27 cellular contexts compared by ENCODE assay signal in the genomic region with DNA sequence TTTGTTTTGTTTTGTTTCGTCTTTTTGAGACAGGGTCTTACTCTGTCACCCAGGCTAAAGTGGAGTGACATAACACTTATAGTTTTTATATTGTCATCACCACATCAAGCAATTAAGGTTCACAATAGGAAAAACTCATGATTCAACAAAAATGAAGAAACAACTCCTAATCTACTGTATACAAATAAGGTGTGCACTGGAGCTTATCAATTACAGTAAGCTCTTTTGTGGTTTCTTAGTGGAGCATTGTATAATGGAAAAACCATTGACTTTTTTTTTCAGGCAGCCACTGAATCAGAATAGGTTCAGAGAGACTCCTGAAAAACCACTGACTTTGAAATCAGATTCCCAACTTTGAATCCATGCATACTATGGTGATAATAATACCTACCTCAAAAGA. TPM values are rescaled to one million over a fixed set of nuclear protein-coding genes. Genes with fewer than 3 reads are reported as not detected.
DNase-seq lines count a peak whose midpoint lies in the region; ATAC-seq and TF ChIP-seq lines count a peak whose summit lies in the region.
"Had no signal": no experiment of that assay in that cellular context is flagged by ENCODE, and none has a peak within 500 bp of the region (broad histone marks: within the 10 kb centered on the region; RNA-seq: fewer than 3 reads in every experiment).

No MANE protein-coding gene starts in this region.

- H3K36me3 ChIP-seq in OCI-LY3 (replicated peaks; ENCODE audit: low read depth, low read length) (no peaks in the 10 kb centered on the region), mucosa of descending colon (ENCODE audit: low read depth) (no peaks in the 10 kb centered on the region), ascending aorta (no peaks in the 10 kb centered on the region)
- H3K36me3 ChIP-seq: breast epithelium, HAP-1, SJSA1 had no signal

- H3K27ac ChIP-seq in OCI-LY3 (ENCODE audit: low read length), result no peak overlapping the region
- no peak overlapping the region for H3K27ac ChIP-seq in ascending aorta
- H3K27ac ChIP-seq: breast epithelium, hepatocyte, SJSA1, testis had no signal

- 0 out of 2 replicates have a peak overlapping the region, but pooled peaks have one; percentile 16 for H2AFZ ChIP-seq in OCI-LY3 (ENCODE audit: low read depth, low read length)
- H2AFZ ChIP-seq: hepatocyte had no signal

- no peak overlapping the region for H3K27ac Mint-ChIP-seq in stimulated activated naive CD8-positive, alpha-beta T cell treated with anti-CD3 and anti-CD28 coated beads, Interleukin-15, amount 100 ng/mL, for 72 hours
- H3K27ac Mint-ChIP-seq: activated naive CD8-positive, alpha-beta T cell treated with anti-CD3 and anti-CD28 coated beads, Interleukin-2, amount 50 U/mL, for 24 hours; CD4-positive, alpha-beta memory T cell; effector memory CD8-positive, alpha-beta T cell; immature natural killer cell had no signal

- peak; percentile 76 for DNase-seq in DMS79 (lab: John Stamatoyannopoulos, UW)
- peak; percentile 18 for DNase-seq in Jurkat, Clone E6-1 (ENCODE audit: low read depth, low spot score)
- peak; percentile 30 for DNase-seq in glomerular visceral epithelial cell (ENCODE audit: extremely low spot score)
- no peak for DNase-seq in mucosa of descending colon
- no peak for DNase-seq in stimulated activated naive CD8-positive, alpha-beta T cell treated with anti-CD3 and anti-CD28 coated beads, Interleukin-15, amount 100 ng/mL, for 72 hours
- DNase-seq in ascending aorta (ENCODE audit: low spot score in 2 of 2), result no peak
- no peak for DNase-seq in stimulated activated CD4-positive, alpha-beta T cell treated with anti-CD3 and anti-CD28 coated beads, Interleukin-2, amount 100 ng/mL, for 48 hours
- DNase-seq: activated CD4-positive, alpha-beta T cell treated with anti-CD3 and anti-CD28 coated beads, Interleukin-2, amount 50 U/mL, for 48 hours; activated effector memory CD4-positive, alpha-beta T cell treated with Interleukin-2 at 50 U/mL for 16 hours; activated naive CD8-positive, alpha-beta T cell treated with anti-CD3 and anti-CD28 coated beads, Interleukin-2, amount 50 U/mL, for 24 hours; CD4-positive, alpha-beta memory T cell; DMS153; effector memory CD8-positive, alpha-beta T cell; foreskin melanocyte; GDM1; immature natural killer cell; left ventricle myocardium superior; NCI-H1092; NCI-H2227 treated with DMSO at 0.1 percent for 48 hours; nephron progenitor cell; testis had no signal

- no peaks in the 10 kb centered on the region for H3K4me1 ChIP-seq in OCI-LY3 (ENCODE audit: low read length)
- no peaks in the 10 kb centered on the region for H3K4me1 ChIP-seq in mucosa of descending colon (ENCODE audit: low read depth)
- H3K4me1 ChIP-seq in ascending aorta, result no peaks in the 10 kb centered on the region
- H3K4me1 ChIP-seq: breast epithelium, testis had no signal

- H4K20me1 ChIP-seq in OCI-LY3 (ENCODE audit: insufficient read depth, low read length), result no peaks in the 10 kb centered on the region

- intact Hi-C loops in mucosa of descending colon (cut with DNase I, micrococcal nuclease) (no loop called here), ascending aorta (cut with DNase I) (no loop called here)

- H3K79me2 ChIP-seq in OCI-LY3 (ENCODE audit: low read length), result no peaks in the 10 kb centered on the region
- H3K79me2 ChIP-seq: hepatocyte had no signal

- H3K4me2 ChIP-seq in OCI-LY3 (ENCODE audit: low read length), result no peak overlapping the region
- H3K4me2 ChIP-seq: hepatocyte had no signal

- H3K9me3 ChIP-seq in OCI-LY3 (ENCODE audit: insufficient read depth, low read length) (no peaks in the 10 kb centered on the region), mucosa of descending colon (no peaks in the 10 kb centered on the region), ascending aorta (no peaks in the 10 kb centered on the region)
- H3K9me3 ChIP-seq: breast epithelium, HAP-1, SJSA1, testis had no signal

- H3K4me3 ChIP-seq in Jurkat, Clone E6-1 (ENCODE audit: low read length), result no peak overlapping the region
- H3K4me3 ChIP-seq in OCI-LY3 (ENCODE audit: low read length), result no peak overlapping the region
- no peak overlapping the region for H3K4me3 ChIP-seq in mucosa of descending colon
- H3K4me3 ChIP-seq in ascending aorta, result no peak overlapping the region
- H3K4me3 ChIP-seq: breast epithelium, HAP-1, hepatocyte, SJSA1, testis had no signal

- H3K27me3 ChIP-seq in OCI-LY3 (ENCODE audit: low read depth, low read length), result 0 out of 2 replicates have a peak, but pooled peaks cover 4% of the 10 kb centered on the region
- H3K27me3 ChIP-seq in ascending aorta, result no peaks in the 10 kb centered on the region
- H3K27me3 ChIP-seq: breast epithelium, hepatocyte, SJSA1, testis had no signal

- no peak overlapping the region for H3K9ac ChIP-seq in OCI-LY3 (ENCODE audit: low read length)

- no peaks in the 10 kb centered on the region for H3K27me3 Mint-ChIP-seq in stimulated activated naive CD8-positive, alpha-beta T cell treated with anti-CD3 and anti-CD28 coated beads, Interleukin-15, amount 100 ng/mL, for 72 hours
- H3K27me3 Mint-ChIP-seq: activated naive CD8-positive, alpha-beta T cell treated with anti-CD3 and anti-CD28 coated beads, Interleukin-2, amount 50 U/mL, for 24 hours; CD4-positive, alpha-beta memory T cell; effector memory CD8-positive, alpha-beta T cell had no signal

- H3K9me3 Mint-ChIP-seq in stimulated activated naive CD8-positive, alpha-beta T cell treated with anti-CD3 and anti-CD28 coated beads, Interleukin-15, amount 100 ng/mL, for 72 hours, result no peaks in the 10 kb centered on the region
- H3K9me3 Mint-ChIP-seq: activated naive CD8-positive, alpha-beta T cell treated with anti-CD3 and anti-CD28 coated beads, Interleukin-2, amount 50 U/mL, for 24 hours; effector memory CD8-positive, alpha-beta T cell; nephron progenitor cell had no signal

- peaks cover 5% of the 10 kb centered on the region for H3K4me1 Mint-ChIP-seq in stimulated activated naive CD8-positive, alpha-beta T cell treated with anti-CD3 and anti-CD28 coated beads, Interleukin-15, amount 100 ng/mL, for 72 hours
- H3K4me1 Mint-ChIP-seq: immature natural killer cell had no signal

- H3K4me3 Mint-ChIP-seq in stimulated activated naive CD8-positive, alpha-beta T cell treated with anti-CD3 and anti-CD28 coated beads, Interleukin-15, amount 100 ng/mL, for 72 hours, result no peak overlapping the region
- H3K4me3 Mint-ChIP-seq: activated naive CD8-positive, alpha-beta T cell treated with anti-CD3 and anti-CD28 coated beads, Interleukin-2, amount 50 U/mL, for 24 hours; CD4-positive, alpha-beta memory T cell; effector memory CD8-positive, alpha-beta T cell; immature natural killer cell; nephron progenitor cell had no signal

- TF ChIP-seq CTCF in OCI-LY3 (IDR thresholded peaks at IDR 0.05; ENCODE audit: low read depth, low read length) (no peak), mucosa of descending colon (IDR thresholded peaks at IDR 0.05) (no peak), ascending aorta (IDR thresholded peaks at IDR 0.05) (no peak)

- no peak for ATAC-seq in mucosa of descending colon
- ATAC-seq in stimulated activated naive CD8-positive, alpha-beta T cell treated with anti-CD3 and anti-CD28 coated beads, Interleukin-15, amount 100 ng/mL, for 72 hours, result no peak
- ATAC-seq: activated naive CD8-positive, alpha-beta T cell treated with anti-CD3 and anti-CD28 coated beads, Interleukin-2, amount 50 U/mL, for 24 hours; effector memory CD8-positive, alpha-beta T cell; esophagus mucosa; left ventricle myocardium superior had no signal

RNA-seq across cellular contexts. Expression of gene PLIN2, which starts 10.8 kb away (rescaled TPM):
- polyA plus RNA-seq in Jurkat, Clone E6-1 (2012; ENCODE audit: insufficient read depth, insufficient read length), result 3.6 TPM
- total RNA-seq in mucosa of descending colon (10 to 100 TPM; 33.5 to 52.4 (median 48.4) TPM), ascending aorta (132 TPM)

RNA-seq across cellular contexts. Expression of gene HAUS6, which starts 35.4 kb away (rescaled TPM):
- 26.5 TPM for polyA plus RNA-seq in Jurkat, Clone E6-1 (2012; ENCODE audit: insufficient read depth, insufficient read length)
- 1 to 10 TPM; 4.8 to 9.6 (median 8.8) TPM for total RNA-seq in mucosa of descending colon
- 3.4 TPM for total RNA-seq in ascending aorta

Comparison
In these comparisons a context has a peak if more than half of its experiments do, and no peak if none do; other contexts are left out.
1. DNase-seq: peak in DMS79 (single experiment), Jurkat, Clone E6-1 (single experiment) and glomerular visceral epithelial cell (single experiment); none in mucosa of descending colon (0 of 3), stimulated activated naive CD8-positive, alpha-beta T cell treated with anti-CD3 and anti-CD28 coated beads, Interleukin-15, amount 100 ng/mL, for 72 hours (0 of 2), ascending aorta (0 of 2) and stimulated activated CD4-positive, alpha-beta T cell treated with anti-CD3 and anti-CD28 coated beads, Interleukin-2, amount 100 ng/mL, for 48 hours (0 of 2).